In genomic region chr7:27661776-27662489, GRCh38 we compare ENCODE assay signal across 8 cellular contexts. TPM values are rescaled to one million over a fixed set of nuclear protein-coding genes. Genes with fewer than 3 reads are reported as not detected.
DNase-seq lines count a peak whose midpoint lies in the region; ATAC-seq and TF ChIP-seq lines count a peak whose summit lies in the region.

No MANE protein-coding gene starts in this region.

- H3K27me3 ChIP-seq in HUES6 (ENCODE audit: control insufficient read depth, insufficient read depth, low read length), result no peaks in the 10 kb centered on the region

- no peak for ATAC-seq in effector memory CD8-positive, alpha-beta T cell (replicated peaks)

- DNase-seq in GM12865 (ENCODE audit: low read depth) (peak; percentile 49), lung microvascular endothelial cell (ENCODE audit: low read depth in 2 of 2) (peak; percentile 22 to 28), substantia nigra (lab: John Stamatoyannopoulos, UW) (peak in 44 of 49 donors; percentile 5 to 58 (median 36)), SW 1271 (lab: John Stamatoyannopoulos, UW) (no peak), NCI-H187 (lab: John Stamatoyannopoulos, UW) (no peak)
- no peak for DNase-seq in activated CD4-positive, alpha-beta T cell treated with anti-CD3 and anti-CD28 coated beads, Interleukin-2, amount 10 ng/mL, durations not matched to agents 24 days and 14 days
- peak in 1 of 3 experiments; percentile 5 for DNase-seq in effector memory CD8-positive, alpha-beta T cell

- intact Hi-C loops in activated CD4-positive, alpha-beta T cell treated with anti-CD3 and anti-CD28 coated beads, Interleukin-2, amount 10 ng/mL, durations not matched to agents 24 days and 14 days (cut with micrococcal nuclease), result loop anchor here (2.0 to 10.0 kb wide), 5 partner anchors 239 to 797 kb away; partner anchors contain the start of gene SKAP2

- H3K4me3 ChIP-seq in GM12865 (ENCODE audit: low read depth, low read length), result peak overlapping the region; percentile 90
- peak overlapping the region; percentile 89 for H3K4me3 ChIP-seq in HUES6 (ENCODE audit: low read depth, low read length)

- peak overlapping the region; percentile 85 for H3K9ac ChIP-seq in HUES6 (ENCODE audit: low read length)

- peak; percentile 2 for TF ChIP-seq CTCF in GM12865 (IDR thresholded peaks at IDR 0.05; ENCODE audit: insufficient read depth, low read depth, low read length, missing control alignments)

- H3K27ac ChIP-seq in HUES6 (ENCODE audit: low read depth, low read length), result peak overlapping the region; percentile 92
- H3K27ac ChIP-seq in substantia nigra (ENCODE audit: low read depth, low read length, poor library complexity, severe bottlenecking), result peak overlapping the region; percentile 88

- peaks cover 21% of the 10 kb centered on the region for H3K4me1 Mint-ChIP-seq in activated CD4-positive, alpha-beta T cell treated with anti-CD3 and anti-CD28 coated beads, Interleukin-2, amount 10 ng/mL, durations not matched to agents 24 days and 14 days
- peaks cover 4 to 8% of the 10 kb centered on the region in 2 donors for H3K4me1 Mint-ChIP-seq in effector memory CD8-positive, alpha-beta T cell (ENCODE audit: low read depth in 2 of 2)

- no peaks in the 10 kb centered on the region for H3K27me3 Mint-ChIP-seq in activated CD4-positive, alpha-beta T cell treated with anti-CD3 and anti-CD28 coated beads, Interleukin-2, amount 10 ng/mL, durations not matched to agents 24 days and 14 days
- H3K27me3 Mint-ChIP-seq in effector memory CD8-positive, alpha-beta T cell, result no peaks in the 10 kb centered on the region

- H3K36me3 ChIP-seq in HUES6 (ENCODE audit: control insufficient read depth, insufficient read depth, low read length), result peaks cover 6% of the 10 kb centered on the region; the same call in 1 of the 2 replicates

- no peaks in the 10 kb centered on the region for H3K9me3 ChIP-seq in HUES6 (ENCODE audit: control insufficient read depth, insufficient read depth, low read depth, low read length)

- 0 out of 2 replicates have a peak, but pooled peaks cover 5% of the 10 kb centered on the region for H3K4me1 ChIP-seq in HUES6 (ENCODE audit: control insufficient read depth, insufficient read depth, low read length)

- H3K9me3 Mint-ChIP-seq in activated CD4-positive, alpha-beta T cell treated with anti-CD3 and anti-CD28 coated beads, Interleukin-2, amount 10 ng/mL, durations not matched to agents 24 days and 14 days, result no peaks in the 10 kb centered on the region
- no peaks in the 10 kb centered on the region for H3K9me3 Mint-ChIP-seq in effector memory CD8-positive, alpha-beta T cell

- peak overlapping the region; percentile 91 for H3K27ac Mint-ChIP-seq in activated CD4-positive, alpha-beta T cell treated with anti-CD3 and anti-CD28 coated beads, Interleukin-2, amount 10 ng/mL, durations not matched to agents 24 days and 14 days
- peak overlapping the region; percentile 88 to 92 for H3K27ac Mint-ChIP-seq in effector memory CD8-positive, alpha-beta T cell

- H3K4me3 Mint-ChIP-seq in activated CD4-positive, alpha-beta T cell treated with anti-CD3 and anti-CD28 coated beads, Interleukin-2, amount 10 ng/mL, durations not matched to agents 24 days and 14 days, result peak overlapping the region; percentile 86
- peak overlapping the region; percentile 81 to 83 for H3K4me3 Mint-ChIP-seq in effector memory CD8-positive, alpha-beta T cell

- peaks cover 3% of the 10 kb centered on the region for H3K36me3 Mint-ChIP-seq in activated CD4-positive, alpha-beta T cell treated with anti-CD3 and anti-CD28 coated beads, Interleukin-2, amount 10 ng/mL, durations not matched to agents 24 days and 14 days (ENCODE audit: low read depth)
- peaks cover 13% of the 10 kb centered on the region for H3K36me3 Mint-ChIP-seq in effector memory CD8-positive, alpha-beta T cell (ENCODE audit: insufficient read depth)

RNA-seq across cellular contexts. Expression of gene HIBADH, which starts 0.8 kb away (rescaled TPM):
- 21.5 and 22.6 TPM in 2 replicates for total RNA-seq in activated CD4-positive, alpha-beta T cell treated with anti-CD3 and anti-CD28 coated beads, Interleukin-2, amount 10 ng/mL, durations not matched to agents 24 days and 14 days
- 19.2 and 20.5 TPM in 2 replicates for total RNA-seq in lung microvascular endothelial cell

Comparison
In these comparisons a context has a peak if more than half of its experiments do, and no peak if none do; other contexts are left out.
1. DNase-seq: peak in GM12865 (single experiment), lung microvascular endothelial cell (2 of 2) and substantia nigra (44 of 49); none in activated CD4-positive, alpha-beta T cell treated with anti-CD3 and anti-CD28 coated beads, Interleukin-2, amount 10 ng/mL, durations not matched to agents 24 days and 14 days (single experiment), SW 1271 (0 of 2) and NCI-H187 (0 of 2).